In the genomic region with DNA sequence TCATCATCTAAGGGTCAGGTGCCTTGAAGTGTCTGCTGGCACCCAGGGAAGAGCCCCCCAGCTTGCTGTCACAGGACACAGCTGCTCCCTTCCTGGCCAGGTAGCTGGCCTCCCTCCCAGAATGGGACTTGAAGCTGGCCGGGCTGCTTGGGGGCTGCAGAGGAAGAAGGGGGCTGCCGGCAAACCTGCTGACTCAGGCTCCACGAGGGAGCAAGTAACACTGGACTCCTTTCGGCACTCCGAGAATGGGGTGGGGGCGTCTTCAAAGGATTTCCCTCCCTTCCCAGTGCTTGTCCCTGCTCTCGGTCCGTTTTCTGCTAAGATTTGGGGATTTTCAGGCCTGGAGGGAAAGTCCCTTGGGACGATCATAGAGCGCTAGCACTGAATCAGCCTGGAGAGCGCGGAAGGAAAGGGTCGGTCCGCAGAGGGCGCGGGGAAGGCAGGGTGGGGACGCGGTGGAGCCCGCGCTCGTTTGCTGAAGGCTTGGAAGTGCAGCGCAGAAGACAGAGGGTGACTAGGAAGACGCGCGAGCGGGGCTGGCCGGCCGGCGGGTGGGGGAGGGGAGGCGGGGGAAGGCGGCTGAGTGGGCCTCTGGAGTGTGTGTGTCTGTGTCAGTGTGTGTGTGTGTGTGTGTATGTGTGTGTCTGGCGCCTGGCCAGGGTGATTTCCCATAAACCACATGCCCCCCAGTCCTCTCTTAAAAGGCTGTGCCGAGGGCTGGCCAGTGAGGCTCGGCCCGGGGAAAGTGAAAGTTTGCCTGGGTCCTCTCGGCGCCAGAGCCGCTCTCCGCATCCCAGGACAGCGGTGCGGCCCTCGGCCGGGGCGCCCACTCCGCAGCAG, we compare ENCODE assay signal across 1 cellular context.
TF ChIP-seq lines count a peak whose summit lies in the region.

A gene with protein sequence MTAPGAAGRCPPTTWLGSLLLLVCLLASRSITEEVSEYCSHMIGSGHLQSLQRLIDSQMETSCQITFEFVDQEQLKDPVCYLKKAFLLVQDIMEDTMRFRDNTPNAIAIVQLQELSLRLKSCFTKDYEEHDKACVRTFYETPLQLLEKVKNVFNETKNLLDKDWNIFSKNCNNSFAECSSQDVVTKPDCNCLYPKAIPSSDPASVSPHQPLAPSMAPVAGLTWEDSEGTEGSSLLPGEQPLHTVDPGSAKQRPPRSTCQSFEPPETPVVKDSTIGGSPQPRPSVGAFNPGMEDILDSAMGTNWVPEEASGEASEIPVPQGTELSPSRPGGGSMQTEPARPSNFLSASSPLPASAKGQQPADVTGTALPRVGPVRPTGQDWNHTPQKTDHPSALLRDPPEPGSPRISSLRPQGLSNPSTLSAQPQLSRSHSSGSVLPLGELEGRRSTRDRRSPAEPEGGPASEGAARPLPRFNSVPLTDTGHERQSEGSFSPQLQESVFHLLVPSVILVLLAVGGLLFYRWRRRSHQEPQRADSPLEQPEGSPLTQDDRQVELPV (plus strand): TSS at position 727 of the 840 bp plus-strand sequence. CDS start 175 bp downstream, outside the sequence.

TF ChIP-seq in HepG2, 621 proteins besides CTCF, POLR2A, EP300 and RAD21 (continued from another document):
- TF ChIP-seq ZNF512 (CRISPR knock-in tag; IDR thresholded peaks at IDR 0.05) (no peak), ATF1 (CRISPR knock-in tag; IDR thresholded peaks at IDR 0.05) (no peak), HIVEP1 (CRISPR knock-in tag; IDR thresholded peaks at IDR 0.05) (peak; percentile 66; the same call in 1 of the 2 replicates), TAF1 (CRISPR knock-in tag; IDR thresholded peaks at IDR 0.05) (peak; percentile 15; the same call in 1 of the 2 replicates), ZNF260 (CRISPR knock-in tag; IDR thresholded peaks at IDR 0.05; ENCODE audit: borderline replicate concordance, low read depth) (no peak), ZNF317 (CRISPR knock-in tag; IDR thresholded peaks at IDR 0.05) (no peak), PHF8 (CRISPR knock-in tag; IDR thresholded peaks at IDR 0.05) (peak; percentile 12; the same call in 1 of the 2 replicates), RXRB (CRISPR knock-in tag; IDR thresholded peaks at IDR 0.05; ENCODE audit: borderline replicate concordance) (no peak), HHEX (CRISPR knock-in tag; IDR thresholded peaks at IDR 0.05) (no peak), ZMAT3 (CRISPR knock-in tag; conservative IDR thresholded peaks at IDR 0.05) (no peak), ZNF503 (CRISPR knock-in tag; IDR thresholded peaks at IDR 0.05) (no peak), NFIC (IDR thresholded peaks at IDR 0.05; ENCODE audit: low read length) (no peak; the same call in 1 of the 2 replicates), ZNF589 (CRISPR knock-in tag; conservative IDR thresholded peaks at IDR 0.05) (no peak), HBP1 (CRISPR knock-in tag; IDR thresholded peaks at IDR 0.05; ENCODE audit: low read depth) (0 out of 2 replicates have a peak, but pooled peaks have one; percentile 69), ZNF552 (CRISPR knock-in tag; IDR thresholded peaks at IDR 0.05; ENCODE audit: borderline replicate concordance) (no peak), HDAC2 (CRISPR knock-in tag; IDR thresholded peaks at IDR 0.05) (no peak), NCOA2 (CRISPR knock-in tag; IDR thresholded peaks at IDR 0.05) (no peak), SALL1 (CRISPR knock-in tag; IDR thresholded peaks at IDR 0.05) (no peak), PHF5A (CRISPR knock-in tag; IDR thresholded peaks at IDR 0.05; ENCODE audit: low read depth, unreplicated experiment) (no peak), ELF1 (CRISPR knock-in tag; IDR thresholded peaks at IDR 0.05) (0 out of 2 replicates have a peak, but pooled peaks have one; percentile 9)
- TF ChIP-seq, protein P1, sequence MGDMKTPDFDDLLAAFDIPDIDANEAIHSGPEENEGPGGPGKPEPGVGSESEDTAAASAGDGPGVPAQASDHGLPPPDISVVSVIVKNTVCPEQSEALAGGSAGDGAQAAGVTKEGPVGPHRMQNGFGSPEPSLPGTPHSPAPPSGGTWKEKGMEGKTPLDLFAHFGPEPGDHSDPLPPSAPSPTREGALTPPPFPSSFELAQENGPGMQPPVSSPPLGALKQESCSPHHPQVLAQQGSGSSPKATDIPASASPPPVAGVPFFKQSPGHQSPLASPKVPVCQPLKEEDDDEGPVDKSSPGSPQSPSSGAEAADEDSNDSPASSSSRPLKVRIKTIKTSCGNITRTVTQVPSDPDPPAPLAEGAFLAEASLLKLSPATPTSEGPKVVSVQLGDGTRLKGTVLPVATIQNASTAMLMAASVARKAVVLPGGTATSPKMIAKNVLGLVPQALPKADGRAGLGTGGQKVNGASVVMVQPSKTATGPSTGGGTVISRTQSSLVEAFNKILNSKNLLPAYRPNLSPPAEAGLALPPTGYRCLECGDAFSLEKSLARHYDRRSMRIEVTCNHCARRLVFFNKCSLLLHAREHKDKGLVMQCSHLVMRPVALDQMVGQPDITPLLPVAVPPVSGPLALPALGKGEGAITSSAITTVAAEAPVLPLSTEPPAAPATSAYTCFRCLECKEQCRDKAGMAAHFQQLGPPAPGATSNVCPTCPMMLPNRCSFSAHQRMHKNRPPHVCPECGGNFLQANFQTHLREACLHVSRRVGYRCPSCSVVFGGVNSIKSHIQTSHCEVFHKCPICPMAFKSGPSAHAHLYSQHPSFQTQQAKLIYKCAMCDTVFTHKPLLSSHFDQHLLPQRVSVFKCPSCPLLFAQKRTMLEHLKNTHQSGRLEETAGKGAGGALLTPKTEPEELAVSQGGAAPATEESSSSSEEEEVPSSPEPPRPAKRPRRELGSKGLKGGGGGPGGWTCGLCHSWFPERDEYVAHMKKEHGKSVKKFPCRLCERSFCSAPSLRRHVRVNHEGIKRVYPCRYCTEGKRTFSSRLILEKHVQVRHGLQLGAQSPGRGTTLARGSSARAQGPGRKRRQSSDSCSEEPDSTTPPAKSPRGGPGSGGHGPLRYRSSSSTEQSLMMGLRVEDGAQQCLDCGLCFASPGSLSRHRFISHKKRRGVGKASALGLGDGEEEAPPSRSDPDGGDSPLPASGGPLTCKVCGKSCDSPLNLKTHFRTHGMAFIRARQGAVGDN (CRISPR knock-in tag; IDR thresholded peaks at IDR 0.05): peak; percentile 37
